Comparison of ENCODE assay signal across 17 cellular contexts in genomic region chr4:108702960-108703359, GRCh38. TPM values are rescaled to one million over a fixed set of nuclear protein-coding genes. Genes with fewer than 3 reads are reported as not detected.
DNase-seq lines count a peak whose midpoint lies in the region; ATAC-seq, FAIRE-seq and TF ChIP-seq lines count a peak whose summit lies in the region.
"Had no signal": no experiment of that assay in that cellular context is flagged by ENCODE, and none has a peak within 500 bp of the region (broad histone marks: within the 10 kb centered on the region; RNA-seq: fewer than 3 reads in every experiment).

No MANE protein-coding gene starts in this region.

- no peak for FAIRE-seq in D721Med (lab: Jason Lieb, UNC)

- TF ChIP-seq CTCF in D721Med (IDR thresholded peaks at IDR 0.05; ENCODE audit: insufficient read depth, missing control alignments): no peak

- intact Hi-C loops in posterior cingulate gyrus (cut with DNase I): no loop called here

- peak; percentile 13 for DNase-seq in AG08395 (ENCODE audit: low spot score)
- peak; percentile 70 for DNase-seq in RPMI7951 (ENCODE audit: low read depth)
- peak; percentile 92 for DNase-seq in foreskin melanocyte
- DNase-seq in SIG-M5 (lab: John Stamatoyannopoulos, UW): no peak
- DNase-seq in D721Med (ENCODE audit: insufficient read length, low spot score): no peak
- DNase-seq in posterior cingulate gyrus: no peak
- DNase-seq: effector CD8-positive, alpha-beta T cell; immature natural killer cell; Karpas-422; NCI-H510A; stimulated activated naive CD8-positive, alpha-beta T cell treated with anti-CD3 and anti-CD28 coated beads, Interleukin-15, amount 100 ng/mL, for 72 hours had no signal

- ATAC-seq in GM18868 (IDR thresholded peaks at IDR 0.05; ENCODE audit: unreplicated experiment): peak; percentile 82
- no peak for ATAC-seq in GM18517 (IDR thresholded peaks at IDR 0.05; ENCODE audit: unreplicated experiment)
- ATAC-seq: HCT116; Panc1; stimulated activated naive CD8-positive, alpha-beta T cell treated with anti-CD3 and anti-CD28 coated beads, Interleukin-15, amount 100 ng/mL, for 72 hours had no signal

RNA-seq across cellular contexts. Expression of gene OSTC, which starts 52.6 kb away (rescaled TPM):
- total RNA-seq in RPMI7951 (2014; rRNA removed; shearing (Covaris generic)): 257 and 281 TPM in 2 replicates

RNA-seq across cellular contexts. Expression of gene ETNPPL, which starts 59.9 kb away (rescaled TPM):
- total RNA-seq in RPMI7951 (2014; rRNA removed; shearing (Covaris generic)): under 0.01 TPM in 1 of 2 replicates, not detected in the other
- total RNA-seq: activated T-helper 2 cell treated with anti-CD3 and anti-CD28 coated beads, Interferon-gamma antibody, Interleukin-2, Interleukin-4, amounts not matched to agents 10 μg/mL and 5 μg/mL and 100 μg/mL, durations not matched to agents 14 hours and 24 hours and 36 hours; osteoblast had no signal

Comparison
In these comparisons a context has a peak if more than half of its experiments do, and no peak if none do; other contexts are left out.
1. DNase-seq: peak in AG08395 (single experiment), RPMI7951 (single experiment) and foreskin melanocyte (single experiment); none in SIG-M5 (single experiment), D721Med (single experiment) and posterior cingulate gyrus (0 of 10).